In genomic region chr19:5138606-5139594, GRCh38 we compare ENCODE assay signal across 8 cellular contexts.
DNase-seq lines count a peak whose midpoint lies in the region; ATAC-seq and TF ChIP-seq lines count a peak whose summit lies in the region.

No MANE protein-coding gene starts in this region.

- H3K4me1 Mint-ChIP-seq in activated T-cell treated with anti-CD3 and anti-CD28 coated beads, Interleukin-2, amount 50 U/mL, for 4 hours (ENCODE audit: low read depth): peaks cover 22% of the 10 kb centered on the region
- peaks cover 3% of the 10 kb centered on the region for H3K4me1 Mint-ChIP-seq in glutamatergic neuron (ENCODE audit: low read depth, unreplicated experiment)

- H3K9me3 Mint-ChIP-seq in activated T-cell treated with anti-CD3 and anti-CD28 coated beads, Interleukin-2, amount 50 U/mL, for 4 hours: no peaks in the 10 kb centered on the region
- peaks cover 12% of the 10 kb centered on the region for H3K9me3 Mint-ChIP-seq in glutamatergic neuron (ENCODE audit: unreplicated experiment)

- ATAC-seq in GM19351 (IDR thresholded peaks at IDR 0.05; ENCODE audit: unreplicated experiment) (peak; percentile 76), GM18868 (IDR thresholded peaks at IDR 0.05; ENCODE audit: unreplicated experiment) (no peak)
- peak; percentile 73 to 81 for ATAC-seq in activated T-cell treated with anti-CD3 and anti-CD28 coated beads, Interleukin-2, amount 50 U/mL, for 4 hours

- H3K36me3 Mint-ChIP-seq in activated T-cell treated with anti-CD3 and anti-CD28 coated beads, Interleukin-2, amount 50 U/mL, for 4 hours (ENCODE audit: insufficient read depth): peaks cover 24% of the 10 kb centered on the region
- no peaks in the 10 kb centered on the region for H3K36me3 Mint-ChIP-seq in glutamatergic neuron (ENCODE audit: unreplicated experiment)

- H3K27me3 Mint-ChIP-seq in activated T-cell treated with anti-CD3 and anti-CD28 coated beads, Interleukin-2, amount 50 U/mL, for 4 hours (ENCODE audit: low read depth): no peaks in the 10 kb centered on the region
- peaks cover 11% of the 10 kb centered on the region for H3K27me3 Mint-ChIP-seq in glutamatergic neuron (ENCODE audit: unreplicated experiment)

- peak overlapping the region; percentile 67 for H3K4me3 Mint-ChIP-seq in activated T-cell treated with anti-CD3 and anti-CD28 coated beads, Interleukin-2, amount 50 U/mL, for 4 hours
- no peak overlapping the region for H3K4me3 Mint-ChIP-seq in glutamatergic neuron (ENCODE audit: unreplicated experiment)

- peak overlapping the region; percentile 28 for H3K27ac Mint-ChIP-seq in glutamatergic neuron (ENCODE audit: unreplicated experiment)

- DNase-seq in A172 (ENCODE audit: low spot score): peak; percentile 96
- peak; percentile 81 to 83 for DNase-seq in NOMO-1 (lab: John Stamatoyannopoulos, UW; ENCODE audit: unreplicated experiment in 2 of 2)
- DNase-seq in activated T-cell treated with anti-CD3 and anti-CD28 coated beads, Interleukin-2, amount 50 U/mL, for 4 hours: peak; percentile 53
- DNase-seq in glutamatergic neuron: no peak
- DNase-seq in stimulated activated CD8-positive, alpha-beta memory T cell treated with anti-CD3 and anti-CD28 coated beads, Interleukin-12 subunit alpha, Interleukin-12 subunit beta, amount 100 ng/mL, for 1 hour (ENCODE audit: low read depth): peak; percentile 55
- no peak for DNase-seq in NCI-H345 treated with DMSO at 0.1 percent for 48 hours (lab: John Stamatoyannopoulos, UW; ENCODE audit: unreplicated experiment)

- TF ChIP-seq CTCF in glutamatergic neuron (IDR thresholded peaks at IDR 0.05; ENCODE audit: partially characterized antibody, unreplicated experiment): no peak

Comparison
In these comparisons a context has a peak if more than half of its experiments do, and no peak if none do; other contexts are left out.
1. DNase-seq: peak in A172 (single experiment), NOMO-1 (2 of 2), activated T-cell treated with anti-CD3 and anti-CD28 coated beads, Interleukin-2, amount 50 U/mL, for 4 hours (single experiment) and stimulated activated CD8-positive, alpha-beta memory T cell treated with anti-CD3 and anti-CD28 coated beads, Interleukin-12 subunit alpha, Interleukin-12 subunit beta, amount 100 ng/mL, for 1 hour (single experiment); none in glutamatergic neuron (single experiment) and NCI-H345 treated with DMSO at 0.1 percent for 48 hours (single experiment).